In the genomic region with DNA sequence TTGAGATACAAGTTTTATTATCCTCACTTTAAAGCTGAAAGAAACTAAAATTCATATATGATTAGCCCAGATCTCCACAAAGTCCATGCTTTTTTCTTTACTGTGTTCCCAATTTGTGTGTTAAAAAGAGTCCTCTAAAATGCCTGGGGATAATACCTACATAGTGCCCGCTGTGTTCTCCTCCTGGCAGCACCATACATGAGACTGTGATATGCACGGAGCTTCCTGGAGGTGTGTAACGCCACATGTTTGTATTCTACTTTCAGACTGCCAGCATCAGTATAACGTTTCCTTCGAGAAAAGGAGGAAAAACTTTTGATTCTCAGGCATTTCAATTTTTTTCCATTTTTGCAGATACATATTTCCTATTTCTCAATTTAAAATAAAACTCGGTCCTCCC, we compare ENCODE assay signal across 11 cellular contexts.
"Had no signal": no experiment of that assay in that cellular context is flagged by ENCODE, and none has a peak within 500 bp of the region (broad histone marks: within the 10 kb centered on the region; RNA-seq: fewer than 3 reads in every experiment).

No MANE protein-coding gene starts in this region.

- H3K27ac ChIP-seq: gastroesophageal sphincter, left ventricle myocardium inferior had no signal

- H3K9me3 Mint-ChIP-seq: central memory CD8-positive, alpha-beta T cell had no signal

- H3K4me3 Mint-ChIP-seq: central memory CD8-positive, alpha-beta T cell had no signal

- H3K36me3 ChIP-seq: gastroesophageal sphincter, left ventricle myocardium inferior, thyroid gland had no signal

- H3K9me3 ChIP-seq: gastroesophageal sphincter, thyroid gland had no signal

- H3K27me3 ChIP-seq: gastroesophageal sphincter, thyroid gland had no signal

- ATAC-seq: gastroesophageal sphincter had no signal

- H3K27me3 Mint-ChIP-seq: central memory CD8-positive, alpha-beta T cell had no signal

- H3K4me1 Mint-ChIP-seq: central memory CD8-positive, alpha-beta T cell had no signal

- H3K4me3 ChIP-seq: gastroesophageal sphincter, left ventricle myocardium inferior, thyroid gland had no signal

- H3K4me1 ChIP-seq: left ventricle myocardium inferior, thyroid gland had no signal

- DNase-seq: activated CD4-positive, alpha-beta T cell treated with anti-CD3 and anti-CD28 coated beads, Interleukin-2, amount 50 U/mL, for 48 hours; activated gamma-delta T cell; activated T-cell treated with anti-CD3 and anti-CD28 coated beads, Interleukin-2, amount 50 U/mL, for 48 hours; effector memory CD4-positive, alpha-beta T cell; left ventricle myocardium inferior; mesenchymal stem cell; stimulated activated CD4-positive, alpha-beta T cell treated with anti-CD3 and anti-CD28 coated beads, Interleukin-15, amount 100 ng/mL, for 24 hours; stimulated activated CD4-positive, alpha-beta T cell treated with anti-CD3 and anti-CD28 coated beads, Interleukin-4, amount 100 ng/mL, for 4 hours; thyroid gland had no signal
